Comparison of ENCODE assay signal across 8 cellular contexts in genomic region chr7:44200699-44201461, GRCh38. TPM values are rescaled to one million over a fixed set of nuclear protein-coding genes. Genes with fewer than 3 reads are reported as not detected.
DNase-seq lines count a peak whose midpoint lies in the region; ATAC-seq and TF ChIP-seq lines count a peak whose summit lies in the region.

YKT6 (plus strand) TSS chr7:44200978; CDS start chr7:44201136, 158 bp downstream.

- H3K4me3 Mint-ChIP-seq in GM23338: peak within 1 kb of the TSS; percentile 85
- H3K4me3 Mint-ChIP-seq in naive thymus-derived CD8-positive, alpha-beta T cell: peak within 1 kb of the TSS; percentile 78 to 92 (median 84)

- TF ChIP-seq CTCF in GM23338 (conservative IDR thresholded peaks at IDR 0.05; ENCODE audit: low read depth in 2 of 2): peak; percentile 18 to 33; a peak in 3 of 4 replicates
- TF ChIP-seq CTCF in fibroblast of mammary gland (conservative IDR thresholded peaks at IDR 0.05; ENCODE audit: control insufficient read depth, insufficient read depth, low read depth, low read length): no peak

- H3K4me1 Mint-ChIP-seq in GM23338: peaks cover 8% of the 10 kb centered on the region
- peaks cover 22 to 38% (median 28%) of the 10 kb centered on the region in 4 donors for H3K4me1 Mint-ChIP-seq in naive thymus-derived CD8-positive, alpha-beta T cell

- no peaks in the 10 kb centered on the region for H3K9me3 Mint-ChIP-seq in GM23338
- no peaks in the 10 kb centered on the region for H3K9me3 Mint-ChIP-seq in naive thymus-derived CD8-positive, alpha-beta T cell

- H3K4me3 ChIP-seq in GM23338: peak within 1 kb of the TSS; percentile 97
- peak within 1 kb of the TSS; percentile 97 for H3K4me3 ChIP-seq in fibroblast of mammary gland (ENCODE audit: control insufficient read depth, low read depth, low read length)

- peaks cover 5% of the 10 kb centered on the region for H3K27me3 Mint-ChIP-seq in GM23338 (ENCODE audit: insufficient read depth, low read depth, poor library complexity)
- H3K27me3 Mint-ChIP-seq in naive thymus-derived CD8-positive, alpha-beta T cell: peaks cover 0 to 5% (median 0%) of the 10 kb centered on the region in 5 donors

- H3K4me2 ChIP-seq in GM23338: peak within 1 kb of the TSS; percentile 100

- peak; percentile 99 for ATAC-seq in GM23338
- ATAC-seq in naive thymus-derived CD8-positive, alpha-beta T cell: peak; percentile 97 to 99

- H3K27ac Mint-ChIP-seq in GM23338: peak within 1 kb of the TSS; percentile 46; the same call in 1 of the 2 replicates
- peak within 1 kb of the TSS; percentile 23 to 91 (median 76) for H3K27ac Mint-ChIP-seq in naive thymus-derived CD8-positive, alpha-beta T cell

- H3K79me2 ChIP-seq in GM23338 (replicated peaks; ENCODE audit: insufficient read depth): peaks cover 43% of the 10 kb centered on the region

- H3K27me3 ChIP-seq in GM23338 (ENCODE audit: insufficient read depth): peaks cover 7% of the 10 kb centered on the region; the same call in 1 of the 2 replicates

- POLR2A ChIA-PET in naive thymus-derived CD8-positive, alpha-beta T cell (lab: Charles Lee): interaction anchor here (0.6 to 1.8 kb wide), 13 partner anchors 12 to 381 kb away, joined by 3 to 11 read pairs (median 4); partner anchors contain the start of genes DBNL, NUDCD3 and TMED4

- H3K36me3 Mint-ChIP-seq in GM23338 (ENCODE audit: low read depth): peaks cover 10% of the 10 kb centered on the region
- H3K36me3 Mint-ChIP-seq in naive thymus-derived CD8-positive, alpha-beta T cell: peaks cover 0 to 19% (median 4%) of the 10 kb centered on the region in 3 donors

- peaks cover 10% of the 10 kb centered on the region; the same call in 1 of the 2 replicates for H3K4me1 ChIP-seq in GM23338 (ENCODE audit: insufficient read depth)

- peak; percentile 96 for DNase-seq in EL
- peak; percentile 98 for DNase-seq in GM23338 (ENCODE audit: low spot score)
- peak; percentile 95 for DNase-seq in LHCN-M2 (ENCODE audit: low read depth)
- peak; percentile 97 for DNase-seq in RPMI7951 (ENCODE audit: low read depth)
- DNase-seq in activated T-helper 1 cell treated with anti-CD3 and anti-CD28 coated beads, Interleukin-2, amount 50 U/mL, for 16 hours (ENCODE audit: low read depth in 1 of 2, low spot score in 1 of 2): peak; percentile 86 to 91
- peak; percentile 91 for DNase-seq in fibroblast of mammary gland (ENCODE audit: low read depth)
- peak; percentile 83 to 97 (median 92) for DNase-seq in naive thymus-derived CD8-positive, alpha-beta T cell
- DNase-seq in stimulated activated naive CD4-positive, alpha-beta T cell (lab: John Stamatoyannopoulos, UW): peak; percentile 83 to 95 (median 92)

- H4K20me1 ChIP-seq in GM23338 (replicated peaks; ENCODE audit: insufficient read depth): peaks cover 24% of the 10 kb centered on the region

- no peak within 1 kb of the TSS for H3K27ac ChIP-seq in GM23338 (ENCODE audit: low read depth)

- H3K36me3 ChIP-seq in GM23338 (ENCODE audit: insufficient read depth): peaks cover 13% of the 10 kb centered on the region

- H3K9me2 ChIP-seq in GM23338 (ENCODE audit: insufficient read depth): no peaks in the 10 kb centered on the region

- no peaks in the 10 kb centered on the region for H3F3A ChIP-seq in GM23338 (replicated peaks; ENCODE audit: low read depth)

- no peak within 1 kb of the TSS for H2AFZ ChIP-seq in GM23338

TF ChIP-seq in GM23338, 12 proteins besides CTCF, POLR2A, EP300 and RAD21:
- TF ChIP-seq POLR2AphosphoS5 (IDR thresholded peaks at IDR 0.05; ENCODE audit: low read depth): peak; percentile 73
- no peak for TF ChIP-seq EZH2 (IDR thresholded peaks at IDR 0.05; ENCODE audit: low read depth, unreplicated experiment)
- TF ChIP-seq CREB1 (CRISPR knock-in tag; IDR thresholded peaks at IDR 0.05; ENCODE audit: low read depth): no peak
- TF ChIP-seq ETS1 (IDR thresholded peaks at IDR 0.05): peak; percentile 81

RNA-seq across cellular contexts. Expression of gene YKT6, which starts in this region (rescaled TPM):
- 94.5 and 114 TPM in 2 replicates for total RNA-seq in GM23338 (2014; rRNA removed; shearing (Covaris generic))
- polyA plus RNA-seq in GM23338 (2016; fragmentation: Nextera tagmentation; extraction: Ambion mirVana): 29.2 and 33.5 TPM in 2 replicates
- 136 TPM in 2 replicates for total RNA-seq in LHCN-M2 (2014; rRNA removed)
- polyA plus RNA-seq in LHCN-M2 (2012): 178 TPM
- total RNA-seq in RPMI7951 (2014; rRNA removed; shearing (Covaris generic)): 118 and 143 TPM in 2 replicates
- 10 to 100 TPM; 64.8 to 66.7 TPM for total RNA-seq in naive thymus-derived CD8-positive, alpha-beta T cell
- polyA plus RNA-seq in naive thymus-derived CD8-positive, alpha-beta T cell: 10 to 100 TPM; 31.6 to 37.0 (median 34.2) TPM
